In the genomic region with DNA sequence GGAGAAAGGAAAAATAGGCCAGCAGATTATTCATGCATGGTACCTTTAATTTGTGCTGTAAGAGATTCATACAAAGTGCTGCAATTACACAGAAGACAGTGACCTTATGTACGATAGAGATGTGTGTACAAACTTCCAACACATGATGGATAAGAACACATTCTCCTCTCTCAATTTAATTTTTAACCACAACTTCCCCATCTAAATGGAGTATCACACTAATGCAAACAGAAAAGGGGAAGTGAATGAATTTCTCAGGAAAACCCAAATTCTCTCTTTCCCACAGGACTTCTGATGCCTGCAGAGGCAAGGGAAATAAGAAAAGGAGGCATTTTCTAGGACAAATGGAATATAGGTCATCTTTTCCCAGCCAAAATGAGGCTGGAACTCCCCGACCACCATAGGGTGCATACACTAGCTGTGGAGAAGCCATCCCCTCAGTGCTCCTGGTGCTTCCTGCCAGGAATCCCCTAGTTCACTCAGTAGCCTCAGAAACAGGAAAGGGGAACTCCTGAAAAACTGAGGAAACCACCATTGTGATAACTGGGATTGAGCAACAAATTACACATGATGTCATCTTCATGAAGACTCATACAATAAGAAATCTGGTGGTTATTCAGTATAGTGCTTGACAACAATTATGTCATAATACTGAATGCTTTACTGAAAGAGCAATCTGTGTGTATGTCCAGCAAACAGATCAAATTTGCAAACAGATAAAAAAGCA, we compare ENCODE assay signal across 14 cellular contexts. TPM values are rescaled to one million over a fixed set of nuclear protein-coding genes. Genes with fewer than 3 reads are reported as not detected.
DNase-seq lines count a peak whose midpoint lies in the region; ATAC-seq, FAIRE-seq and TF ChIP-seq lines count a peak whose summit lies in the region.
"Had no signal": no experiment of that assay in that cellular context is flagged by ENCODE, and none has a peak within 500 bp of the region (broad histone marks: within the 10 kb centered on the region; RNA-seq: fewer than 3 reads in every experiment).

No MANE protein-coding gene starts in this region.

- no peaks in the 10 kb centered on the region for H3K27me3 ChIP-seq in pancreas
- H3K27me3 ChIP-seq: right atrium auricular region, upper lobe of left lung had no signal

- H3K4me3 ChIP-seq in HEK293 (ENCODE audit: low read depth, low read length), result no peak overlapping the region
- H3K4me3 ChIP-seq in pancreas, result no peak overlapping the region
- H3K4me3 ChIP-seq: right atrium auricular region, upper lobe of left lung had no signal

- 25 to 41% methylated on average over 2 of the region's 2 CpGs for WGBS in pancreas, 2 donors

- H3K36me3 ChIP-seq in HEK293 (ENCODE audit: control insufficient read depth in 2 of 2, insufficient read depth in 1 of 2, low read length in 2 of 2) (no peaks in the 10 kb centered on the region), pancreas (no peaks in the 10 kb centered on the region)
- H3K36me3 ChIP-seq: right atrium auricular region, upper lobe of left lung had no signal

- no peak for TF ChIP-seq CTCF in HEK293 (tag by site-specific recombination; IDR thresholded peaks at IDR 0.05)
- TF ChIP-seq CTCF in pancreas (IDR thresholded peaks at IDR 0.05), result no peak

- H3K9me3 ChIP-seq in HEK293 (ENCODE audit: control insufficient read depth, insufficient read depth, low read depth, low read length), result no peaks in the 10 kb centered on the region
- no peaks in the 10 kb centered on the region for H3K9me3 ChIP-seq in pancreas
- H3K9me3 ChIP-seq: right atrium auricular region, upper lobe of left lung had no signal

- H3K27ac ChIP-seq in HEK293 (ENCODE audit: extremely low read depth, low read depth, low read length), result no peak overlapping the region
- H3K27ac ChIP-seq in epithelial cell of prostate, result peak overlapping the region; percentile 46
- peak overlapping the region in 1 of 4 donors; percentile 4 for H3K27ac ChIP-seq in pancreas
- H3K27ac ChIP-seq: right atrium auricular region, upper lobe of left lung had no signal

- CTCF ChIA-PET in HEK293 (lab: Yijun Ruan, JAX), result no interaction called here

- DNase-seq in RKO (ENCODE audit: low spot score) (peak; percentile 61), epithelial cell of prostate (ENCODE audit: low read depth, low spot score) (peak; percentile 73), pancreas (no peak)
- DNase-seq in activated naive CD4-positive, alpha-beta T cell (lab: John Stamatoyannopoulos, UW), result no peak
- DNase-seq: activated CD8-positive, alpha-beta memory T cell treated with anti-CD3 and anti-CD28 coated beads, Interleukin-2, amount 10 ng/mL, durations not matched to agents 7 days and 5 days; DMS79 treated with DMSO at 0.1 percent for 48 hours; upper lobe of left lung had no signal

- FAIRE-seq in pancreas (lab: Jason Lieb, UNC), result no peak

- POLR2A ChIA-PET in HEK293 (lab: Yijun Ruan, JAX), result no interaction called here

- peak in 3 of 4 donors; percentile 15 to 66 (median 46) for ATAC-seq in pancreas
- no peak for ATAC-seq in HG02759 (IDR thresholded peaks at IDR 0.05; ENCODE audit: unreplicated experiment)
- no peak for ATAC-seq in HG03139 (IDR thresholded peaks at IDR 0.05; ENCODE audit: unreplicated experiment)
- ATAC-seq: activated CD8-positive, alpha-beta memory T cell treated with anti-CD3 and anti-CD28 coated beads, Interleukin-2, amount 10 ng/mL, durations not matched to agents 7 days and 5 days had no signal

- H3K4me1 ChIP-seq in HEK293 (ENCODE audit: control insufficient read depth, insufficient read depth, low read length), result no peaks in the 10 kb centered on the region
- no peaks in the 10 kb centered on the region for H3K4me1 ChIP-seq in pancreas
- H3K4me1 ChIP-seq: right atrium auricular region had no signal

- intact Hi-C loops in pancreas (cut with DNase I), result no loop called here

TF ChIP-seq in HEK293, 187 proteins besides CTCF, POLR2A, EP300 and RAD21:
- TF ChIP-seq ZNF19 (tag by site-specific recombination; IDR thresholded peaks at IDR 0.05; ENCODE audit: low read depth) (no peak), INSM2 (tag by site-specific recombination; IDR thresholded peaks at IDR 0.05) (no peak), ZFP41 (tag by site-specific recombination; IDR thresholded peaks at IDR 0.05; ENCODE audit: borderline replicate concordance) (no peak), ZNF629 (tag by site-specific recombination; IDR thresholded peaks at IDR 0.05) (peak; percentile 48; the same call in 1 of the 2 replicates), ZNF184 (tag by site-specific recombination; IDR thresholded peaks at IDR 0.05) (no peak), GFI1B (tag by site-specific recombination; IDR thresholded peaks at IDR 0.05) (no peak)
- TF ChIP-seq, protein P1, sequence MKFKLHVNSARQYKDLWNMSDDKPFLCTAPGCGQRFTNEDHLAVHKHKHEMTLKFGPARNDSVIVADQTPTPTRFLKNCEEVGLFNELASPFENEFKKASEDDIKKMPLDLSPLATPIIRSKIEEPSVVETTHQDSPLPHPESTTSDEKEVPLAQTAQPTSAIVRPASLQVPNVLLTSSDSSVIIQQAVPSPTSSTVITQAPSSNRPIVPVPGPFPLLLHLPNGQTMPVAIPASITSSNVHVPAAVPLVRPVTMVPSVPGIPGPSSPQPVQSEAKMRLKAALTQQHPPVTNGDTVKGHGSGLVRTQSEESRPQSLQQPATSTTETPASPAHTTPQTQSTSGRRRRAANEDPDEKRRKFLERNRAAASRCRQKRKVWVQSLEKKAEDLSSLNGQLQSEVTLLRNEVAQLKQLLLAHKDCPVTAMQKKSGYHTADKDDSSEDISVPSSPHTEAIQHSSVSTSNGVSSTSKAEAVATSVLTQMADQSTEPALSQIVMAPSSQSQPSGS (tag by site-specific recombination; IDR thresholded peaks at IDR 0.05; ENCODE audit: low read depth), result peak; percentile 84

RNA-seq across cellular contexts. Expression of gene MMP10, which starts 22.4 kb away (rescaled TPM):
- total RNA-seq in pancreas, result 1 to 10 TPM in 1 of 6 donors, under 1 TPM in 5; 0.09 to 2.9 (median 0.24) TPM
- polyA plus RNA-seq in pancreas, result under 1 TPM in 1 of 2 donors, not detected in 1; 0.40 TPM
- total RNA-seq: mesothelial cell of epicardium; right atrium auricular region; T-helper 1 cell treated with Interleukin-12 subunit alpha and Interleukin-12 subunit beta and Interleukin-4 antibody, amounts not matched to agents 30 ng/mL and 1 ng/mL, for 36 hours had no signal

RNA-seq across cellular contexts. Expression of gene MMP8, which starts 33.2 kb away (rescaled TPM):
- under 1 TPM in 1 of 6 donors, not detected in 5; 0.15 TPM for total RNA-seq in pancreas
- polyA plus RNA-seq in pancreas, result under 1 TPM; 0.05 to 0.08 TPM
- total RNA-seq: activated CD8-positive, alpha-beta memory T cell treated with anti-CD3 and anti-CD28 coated beads, Interleukin-2, amount 10 ng/mL, durations not matched to agents 7 days and 5 days; mesothelial cell of epicardium; NCI-H460; T-helper 1 cell treated with Interleukin-12 subunit alpha and Interleukin-12 subunit beta and Interleukin-4 antibody, amounts not matched to agents 30 ng/mL and 1 ng/mL, for 36 hours had no signal

RNA-seq across cellular contexts. Expression of gene MMP1, which starts 40.0 kb away (rescaled TPM):
- 1 to 10 TPM in 1 of 6 donors, under 1 TPM in 5; 0.20 to 1.4 (median 0.52) TPM for total RNA-seq in pancreas
- 1 to 10 TPM in 1 of 2 donors, not detected in 1; 1.7 TPM for polyA plus RNA-seq in pancreas
- total RNA-seq: activated CD8-positive, alpha-beta memory T cell treated with anti-CD3 and anti-CD28 coated beads, Interleukin-2, amount 10 ng/mL, durations not matched to agents 7 days and 5 days; T-helper 1 cell treated with Interleukin-12 subunit alpha and Interleukin-12 subunit beta and Interleukin-4 antibody, amounts not matched to agents 30 ng/mL and 1 ng/mL, for 36 hours had no signal

RNA-seq across cellular contexts. Expression of gene MMP27, which starts 52.4 kb away (rescaled TPM):
- total RNA-seq in pancreas, result under 1 TPM in 1 of 6 donors, not detected in 5; 0.09 TPM
- polyA plus RNA-seq in pancreas, result not detected
- total RNA-seq: activated CD8-positive, alpha-beta memory T cell treated with anti-CD3 and anti-CD28 coated beads, Interleukin-2, amount 10 ng/mL, durations not matched to agents 7 days and 5 days; mesothelial cell of epicardium; NCI-H460; right atrium auricular region; T-helper 1 cell treated with Interleukin-12 subunit alpha and Interleukin-12 subunit beta and Interleukin-4 antibody, amounts not matched to agents 30 ng/mL and 1 ng/mL, for 36 hours; upper lobe of left lung had no signal

Comparison
In these comparisons a context has a peak if more than half of its experiments do, and no peak if none do; other contexts are left out.
1. DNase-seq: peak in RKO (single experiment) and epithelial cell of prostate (single experiment); none in pancreas (0 of 6) and activated naive CD4-positive, alpha-beta T cell (0 of 4).
2. ATAC-seq: peak in pancreas (3 of 4); none in HG02759 (single experiment) and HG03139 (single experiment).